In the genomic region with DNA sequence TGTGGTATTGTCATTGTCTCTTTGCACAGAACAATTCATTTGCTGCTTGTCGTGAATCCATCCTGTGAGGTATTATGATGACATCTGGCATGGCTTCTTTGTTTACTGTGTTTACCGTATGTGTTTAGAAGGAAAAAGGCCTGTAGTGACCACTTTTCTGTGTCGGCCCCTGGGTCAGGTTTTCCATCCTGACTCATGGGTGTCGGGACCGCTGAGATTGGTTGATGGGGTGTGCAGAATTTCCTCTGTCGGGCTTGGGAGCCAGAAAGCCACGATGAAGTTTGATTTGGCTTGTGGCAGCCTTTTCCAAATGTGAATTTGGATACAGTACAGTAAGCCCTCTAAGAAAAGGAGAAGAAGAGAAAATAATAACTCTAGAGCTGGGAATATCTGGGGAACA, we compare ENCODE assay signal across 8 cellular contexts.
A peak's percentile ranks its signal among the peaks of the same experiment; 100 is the strongest.
DNase-seq lines count a peak whose midpoint lies in the region; ATAC-seq lines count a peak whose summit lies in the region.

No MANE protein-coding gene starts in this region.

- no peak overlapping the region for H3K9ac ChIP-seq in HUES6 (ENCODE audit: low read length)

- H3K27ac Mint-ChIP-seq in stimulated activated memory B cell treated with anti-CD40 and anti-IgM and Interleukin-4, amounts not matched to agents 10 μg/mL and 1 μg/mL and 100 μg/mL, for 72 hours: peak overlapping the region; percentile 20

- H3K27ac ChIP-seq in HUES6 (ENCODE audit: low read depth, low read length): peak overlapping the region; percentile 24; the same call in 1 of the 2 replicates

- no peaks in the 10 kb centered on the region for H3K9me3 ChIP-seq in HUES6 (ENCODE audit: control insufficient read depth, insufficient read depth, low read depth, low read length)

- H3K27me3 ChIP-seq in HUES6 (ENCODE audit: control insufficient read depth, insufficient read depth, low read length): no peaks in the 10 kb centered on the region

- no peak for ATAC-seq in stimulated activated memory B cell treated with anti-CD40 and anti-IgM and Interleukin-4, amounts not matched to agents 10 μg/mL and 1 μg/mL and 100 μg/mL, for 72 hours
- ATAC-seq in GM21717 (IDR thresholded peaks at IDR 0.05; ENCODE audit: unreplicated experiment): no peak

- H3K4me1 ChIP-seq in HUES6 (ENCODE audit: control insufficient read depth, insufficient read depth, low read length): peaks cover 66% of the 10 kb centered on the region

- peaks cover 28% of the 10 kb centered on the region for H3K4me1 Mint-ChIP-seq in stimulated activated memory B cell treated with anti-CD40 and anti-IgM and Interleukin-4, amounts not matched to agents 10 μg/mL and 1 μg/mL and 100 μg/mL, for 72 hours

- no peak overlapping the region for H3K4me3 Mint-ChIP-seq in stimulated activated memory B cell treated with anti-CD40 and anti-IgM and Interleukin-4, amounts not matched to agents 10 μg/mL and 1 μg/mL and 100 μg/mL, for 72 hours

- H3K9me3 Mint-ChIP-seq in stimulated activated memory B cell treated with anti-CD40 and anti-IgM and Interleukin-4, amounts not matched to agents 10 μg/mL and 1 μg/mL and 100 μg/mL, for 72 hours: no peaks in the 10 kb centered on the region

- no peak overlapping the region for H3K4me3 ChIP-seq in HUES6 (ENCODE audit: low read depth, low read length)

- DNase-seq in amniotic epithelial cell (ENCODE audit: low read depth): peak; percentile 57
- DNase-seq in iris pigment epithelial cell (ENCODE audit: low read depth): peak; percentile 82
- no peak for DNase-seq in effector CD8-positive, alpha-beta T cell (lab: John Stamatoyannopoulos, UW)
- DNase-seq in DMS 273 treated with DMSO at 0.1 percent for 48 hours (lab: John Stamatoyannopoulos, UW): no peak
- DNase-seq in cerebellar cortex (ENCODE audit: low spot score): no peak

- no peaks in the 10 kb centered on the region for H3K36me3 ChIP-seq in HUES6 (ENCODE audit: control insufficient read depth, insufficient read depth, low read length)

- peaks cover 18% of the 10 kb centered on the region for H3K27me3 Mint-ChIP-seq in stimulated activated memory B cell treated with anti-CD40 and anti-IgM and Interleukin-4, amounts not matched to agents 10 μg/mL and 1 μg/mL and 100 μg/mL, for 72 hours

- H3K36me3 Mint-ChIP-seq in stimulated activated memory B cell treated with anti-CD40 and anti-IgM and Interleukin-4, amounts not matched to agents 10 μg/mL and 1 μg/mL and 100 μg/mL, for 72 hours: peaks cover 9% of the 10 kb centered on the region

Comparison
In these comparisons a context has a peak if more than half of its experiments do, and no peak if none do; other contexts are left out.
1. DNase-seq: peak in amniotic epithelial cell (single experiment) and iris pigment epithelial cell (single experiment); none in effector CD8-positive, alpha-beta T cell (single experiment), DMS 273 treated with DMSO at 0.1 percent for 48 hours (single experiment) and cerebellar cortex (single experiment).